In genomic region chr12:76374395-76375020, GRCh38 we compare ENCODE assay signal across 1 cellular context.
TF ChIP-seq lines count a peak whose summit lies in the region.

No MANE protein-coding gene starts in this region.

TF ChIP-seq in IMR-90, 13 proteins besides CTCF, POLR2A, EP300 and RAD21:
- TF ChIP-seq, protein P1, sequence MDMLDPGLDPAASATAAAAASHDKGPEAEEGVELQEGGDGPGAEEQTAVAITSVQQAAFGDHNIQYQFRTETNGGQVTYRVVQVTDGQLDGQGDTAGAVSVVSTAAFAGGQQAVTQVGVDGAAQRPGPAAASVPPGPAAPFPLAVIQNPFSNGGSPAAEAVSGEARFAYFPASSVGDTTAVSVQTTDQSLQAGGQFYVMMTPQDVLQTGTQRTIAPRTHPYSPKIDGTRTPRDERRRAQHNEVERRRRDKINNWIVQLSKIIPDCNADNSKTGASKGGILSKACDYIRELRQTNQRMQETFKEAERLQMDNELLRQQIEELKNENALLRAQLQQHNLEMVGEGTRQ (IDR thresholded peaks at IDR 0.05; ENCODE audit: low read depth, low read length), result no peak
- TF ChIP-seq FOS (IDR thresholded peaks at IDR 0.05; ENCODE audit: low read depth, low read length), result peak; percentile 44; the same call in 1 of the 2 replicates
